Comparison of ENCODE assay signal across 1 cellular context in genomic region chr17:28740406-28741357, GRCh38.
A peak's percentile ranks its signal among the peaks of the same experiment; 100 is the strongest.
TF ChIP-seq lines count a peak whose summit lies in the region.

No MANE protein-coding gene starts in this region.

TF ChIP-seq in K562, 482 proteins besides CTCF, POLR2A, EP300 and RAD21:
- TF ChIP-seq ZNF197 (CRISPR knock-in tag; IDR thresholded peaks at IDR 0.05; ENCODE audit: low read depth) (peak; percentile 4; the same call in 1 of the 2 replicates), ZNF561 (CRISPR knock-in tag; conservative IDR thresholded peaks at IDR 0.05) (no peak), E2F1 (CRISPR knock-in tag; IDR thresholded peaks at IDR 0.05) (no peak)
